Comparison of ENCODE assay signal across 13 cellular contexts in genomic region chr4:7967501-7968261, GRCh38. TPM values are rescaled to one million over a fixed set of nuclear protein-coding genes. Genes with fewer than 3 reads are reported as not detected.
DNase-seq lines count a peak whose midpoint lies in the region; ATAC-seq, FAIRE-seq and TF ChIP-seq lines count a peak whose summit lies in the region.
"Had no signal": no experiment of that assay in that cellular context is flagged by ENCODE, and none has a peak within 500 bp of the region (broad histone marks: within the 10 kb centered on the region; RNA-seq: fewer than 3 reads in every experiment).

No MANE protein-coding gene starts in this region.

- intact Hi-C loops in activated naive CD4-positive, alpha-beta T cell treated with anti-CD3 and anti-CD28 coated beads for 36 hours (cut with micrococcal nuclease), result no loop called here
- intact Hi-C loops in HepG2 (cut with micrococcal nuclease; ENCODE audit: unreplicated experiment), result no loop called here

- no peak for TF ChIP-seq RAD21 in HepG2 (CRISPR knock-in tag; IDR thresholded peaks at IDR 0.05)

- peaks cover 62% of the 10 kb centered on the region for H3K4me1 Mint-ChIP-seq in activated naive CD4-positive, alpha-beta T cell treated with anti-CD3 and anti-CD28 coated beads for 36 hours (ENCODE audit: low read depth)

- no peaks in the 10 kb centered on the region for H3K9me3 Mint-ChIP-seq in activated naive CD4-positive, alpha-beta T cell treated with anti-CD3 and anti-CD28 coated beads for 36 hours
- H3K9me3 Mint-ChIP-seq: dendritic cell treated with granulocyte-macrophage colony-stimulating factor and Interleukin-4, amounts not matched to agents 40 ng/mL and 50 ng/mL, for 4 days; stimulated activated memory B cell treated with anti-CD40 and anti-IgM and Interleukin-4, amounts not matched to agents 10 μg/mL and 1 μg/mL and 100 μg/mL, for 72 hours had no signal

- no peak for DNase-seq in activated naive CD4-positive, alpha-beta T cell treated with anti-CD3 and anti-CD28 coated beads for 36 hours
- DNase-seq in activated naive CD4-positive, alpha-beta T cell (lab: John Stamatoyannopoulos, UW), result no peak
- DNase-seq in astrocyte of the spinal cord (ENCODE audit: low read depth, low spot score), result peak; percentile 20
- DNase-seq in HepG2 (ENCODE audit: low spot score), result no peak
- DNase-seq in DMS79 (lab: John Stamatoyannopoulos, UW), result no peak
- no peak for DNase-seq in HAP-1 (ENCODE audit: low spot score in 2 of 2)
- no peak for DNase-seq in HEK293T (ENCODE audit: extremely low spot score)
- DNase-seq: AML-193, NCI-H1092, SIG-M5 had no signal

- ATAC-seq in HepG2, result no peak
- ATAC-seq: stimulated activated memory B cell treated with anti-CD40 and anti-IgM and Interleukin-4, amounts not matched to agents 10 μg/mL and 1 μg/mL and 100 μg/mL, for 72 hours had no signal

- H2AFZ ChIP-seq in HepG2 (ENCODE audit: low read length), result no peak overlapping the region

- peak overlapping the region; percentile 74 for H3K27ac Mint-ChIP-seq in activated naive CD4-positive, alpha-beta T cell treated with anti-CD3 and anti-CD28 coated beads for 36 hours
- H3K27ac Mint-ChIP-seq: dendritic cell treated with granulocyte-macrophage colony-stimulating factor and Interleukin-4, amounts not matched to agents 40 ng/mL and 50 ng/mL, for 4 days; stimulated activated memory B cell treated with anti-CD40 and anti-IgM and Interleukin-4, amounts not matched to agents 10 μg/mL and 1 μg/mL and 100 μg/mL, for 72 hours had no signal

- TF ChIP-seq POLR2A in HepG2 (IDR thresholded peaks at IDR 0.05; ENCODE audit: insufficient read depth in 1 of 2, low read depth in 2 of 2, low read length in 2 of 2), result no peak

- H3K9me3 ChIP-seq in HepG2 (ENCODE audit: low read length) (no peaks in the 10 kb centered on the region), thymus (ENCODE audit: control insufficient read depth) (no peaks in the 10 kb centered on the region), HAP-1 (no peaks in the 10 kb centered on the region)

- H3K36me3 Mint-ChIP-seq in activated naive CD4-positive, alpha-beta T cell treated with anti-CD3 and anti-CD28 coated beads for 36 hours (ENCODE audit: low read depth), result peaks cover 10% of the 10 kb centered on the region

- TF ChIP-seq EP300 in HepG2 (IDR thresholded peaks at IDR 0.05; ENCODE audit: low read depth in 2 of 2, low read length in 2 of 2) (no peak), HepG2 (CRISPR knock-in tag; IDR thresholded peaks at IDR 0.05; ENCODE audit: borderline replicate concordance) (no peak)

- no peak for FAIRE-seq in HepG2 (lab: Jason Lieb, UNC)

- H3K27me3 ChIP-seq in HepG2 (ENCODE audit: control insufficient read depth in 1 of 2, insufficient read depth in 2 of 2, low read length in 2 of 2), result peaks cover 2 to 13% of the 10 kb centered on the region in 2 experiments; a peak in 3 of 5 replicates
- no peaks in the 10 kb centered on the region for H3K27me3 ChIP-seq in thymus (ENCODE audit: control insufficient read depth, insufficient read depth)
- H3K27me3 ChIP-seq in HAP-1 (ENCODE audit: low read depth), result no peaks in the 10 kb centered on the region

- H3K36me3 ChIP-seq in HepG2 (replicated peaks in 1 of 2; ENCODE audit: control insufficient read depth in 1 of 2, insufficient read depth in 2 of 2, low read length in 2 of 2) (no peaks in the 10 kb centered on the region), thymus (ENCODE audit: control insufficient read depth, insufficient read depth) (no peaks in the 10 kb centered on the region), HAP-1 (replicated peaks) (no peaks in the 10 kb centered on the region)

- H3K79me2 ChIP-seq in HepG2 (ENCODE audit: insufficient read depth, low read length), result no peaks in the 10 kb centered on the region

- no peak for TF ChIP-seq CTCF in astrocyte of the spinal cord (IDR thresholded peaks at IDR 0.05; ENCODE audit: low read depth, low read length)
- TF ChIP-seq CTCF in HepG2 (CRISPR knock-in tag; IDR thresholded peaks at IDR 0.05), result no peak

- in situ Hi-C loops in astrocyte of the spinal cord (cut with HindIII; ENCODE audit: low sequenced_read_pairs) (no loop called here), HepG2 (cut with HindIII; ENCODE audit: extremely low pct_ligation_motif_present, low pct_unique_long_range_greater_than_20kb) (no loop called here), HAP-1 (cut with MboI; ENCODE audit: low sequenced_read_pairs) (no loop called here)

- POLR2A ChIA-PET in HepG2 (lab: Yijun Ruan, JAX), result interaction anchor here (1.0 kb wide), 1 partner anchor 161 kb away, joined by 3 read pairs; no protein-coding TSS in a partner anchor
- POLR2A ChIA-PET in HEK293T (lab: Yijun Ruan, JAX), result interaction anchor here (1.5 kb wide), 1 partner anchor 28 kb away, joined by 4 read pairs; the partner anchor contains the start of gene AFAP1

- no peak overlapping the region for H3K27ac ChIP-seq in HepG2 (ENCODE audit: extremely low read length, insufficient read depth, low read length)
- peak overlapping the region; percentile 3 for H3K27ac ChIP-seq in thymus (ENCODE audit: low read depth)

- no peaks in the 10 kb centered on the region for H4K20me1 ChIP-seq in HepG2 (ENCODE audit: insufficient read depth, low read length)

- H3K4me3 Mint-ChIP-seq in activated naive CD4-positive, alpha-beta T cell treated with anti-CD3 and anti-CD28 coated beads for 36 hours, result no peak overlapping the region
- H3K4me3 Mint-ChIP-seq: dendritic cell treated with granulocyte-macrophage colony-stimulating factor and Interleukin-4, amounts not matched to agents 40 ng/mL and 50 ng/mL, for 4 days; stimulated activated memory B cell treated with anti-CD40 and anti-IgM and Interleukin-4, amounts not matched to agents 10 μg/mL and 1 μg/mL and 100 μg/mL, for 72 hours had no signal

- WGBS in HepG2 (ENCODE audit: low lambda C conversion rate), result 67% methylated on average over 17 of the region's 21 CpGs
- 61% methylated on average over 21 of the region's 21 CpGs for WGBS in thymus

- H3K9ac ChIP-seq in HepG2 (ENCODE audit: insufficient read depth, low read depth, low read length), result no peak overlapping the region

- peak overlapping the region; percentile 79 for H3K4me2 ChIP-seq in HepG2 (ENCODE audit: low read depth, low read length)

- BruUV-seq in HepG2 (replicated peaks; lab: Mats Ljungman, UMichigan), result no TSS peak

- H3K4me1 ChIP-seq in HepG2 (ENCODE audit: insufficient read depth, low read length) (peaks cover 97% of the 10 kb centered on the region), thymus (ENCODE audit: control insufficient read depth, insufficient read depth, low read length) (no peaks in the 10 kb centered on the region), HAP-1 (peaks cover 5% of the 10 kb centered on the region)

- H3K27me3 Mint-ChIP-seq in activated naive CD4-positive, alpha-beta T cell treated with anti-CD3 and anti-CD28 coated beads for 36 hours (ENCODE audit: low read depth), result no peaks in the 10 kb centered on the region

- H3K4me3 ChIP-seq in astrocyte of the spinal cord (ENCODE audit: low read depth, low read length), result no peak overlapping the region
- H3K4me3 ChIP-seq in HepG2 (replicated peaks in 1 of 3; ENCODE audit: insufficient read depth in 1 of 3, low read depth in 2 of 3, low read length in 3 of 3), result peak overlapping the region in 1 of 3 experiments; percentile 61; a peak in 2 of 6 replicates
- no peak overlapping the region for H3K4me3 ChIP-seq in thymus (ENCODE audit: low read length)
- no peak overlapping the region for H3K4me3 ChIP-seq in HAP-1

- CTCF ChIA-PET in activated naive CD4-positive, alpha-beta T cell treated with anti-CD3 and anti-CD28 coated beads for 36 hours (lab: Charles Lee), result interaction anchor here (0.7 to 4.0 kb wide), 6 partner anchors 10 to 165 kb away, joined by 3 to 16 read pairs (median 4); no protein-coding TSS in a partner anchor
- CTCF ChIA-PET in HepG2 (lab: Yijun Ruan, JAX; ENCODE audit: low intra/inter-chr PET ratio, low total read pairs), result no interaction called here
- CTCF ChIA-PET in HEK293T (lab: Yijun Ruan, JAX), result interaction anchor here (0.5 to 0.9 kb wide), 2 partner anchors 10 to 48 kb away, joined by 3 to 4 read pairs; no protein-coding TSS in a partner anchor

TF ChIP-seq in HepG2, 621 proteins besides CTCF, POLR2A, EP300 and RAD21 (continues in another document):
- peak; percentile 68; the same call in 1 of the 2 replicates for TF ChIP-seq ZMYM3 (CRISPR knock-in tag; IDR thresholded peaks at IDR 0.05)
- TF ChIP-seq HES4 (CRISPR knock-in tag; IDR thresholded peaks at IDR 0.05; ENCODE audit: borderline replicate concordance), result 0 out of 2 replicates have a peak, but pooled peaks have one; percentile 45
- no peak for TF ChIP-seq EED (CRISPR knock-in tag; IDR thresholded peaks at IDR 0.05)

TF ChIP-seq in HEK293T, 16 proteins besides CTCF, POLR2A, EP300 and RAD21:
- no peak for TF ChIP-seq NFRKB (IDR thresholded peaks at IDR 0.05)

RNA-seq across cellular contexts. Expression of gene AFAP1, which starts 28.0 kb away (rescaled TPM):
- 10 to 100 TPM; 26.7 to 28.8 TPM for total RNA-seq in activated naive CD4-positive, alpha-beta T cell treated with anti-CD3 and anti-CD28 coated beads for 36 hours
- 2.5 and 3.1 TPM in 2 replicates for total RNA-seq in HepG2 (2016; rRNA removed; fragmentation: Illumina TruSeq; extraction: Trizol)
- 0.91 and 1.1 TPM in 2 replicates for total RNA-seq in HepG2 (2016; cell fraction: cytosol; rRNA removed; fragmentation: Illumina TruSeq; extraction: Trizol; ENCODE audit: low read depth)
- 2.3 and 2.5 TPM in 2 replicates for total RNA-seq in HepG2 (2016; cell fraction: insoluble cytoplasmic fraction; rRNA removed; fragmentation: Illumina TruSeq; extraction: Trizol)
- total RNA-seq in HepG2 (2016; cell fraction: membrane; rRNA removed; fragmentation: Illumina TruSeq; extraction: Trizol), result 1.3 and 1.6 TPM in 2 replicates
- 3.2 and 3.5 TPM in 2 replicates for total RNA-seq in HepG2 (2016; cell fraction: nucleus; rRNA removed; fragmentation: Illumina TruSeq; extraction: Trizol)
- polyA plus RNA-seq in HepG2 (2011; rRNA removed), result 2.0 and 2.5 TPM in 2 replicates
- polyA plus RNA-seq in HepG2 (2011; cell fraction: cytosol; rRNA removed), result 1.4 and 1.6 TPM in 2 replicates
- polyA plus RNA-seq in HepG2 (2011; cell fraction: nucleus; rRNA removed), result 5.5 and 8.2 TPM in 2 replicates
- 2.8 and 2.9 TPM in 2 replicates for polyA plus RNA-seq in HepG2 (2012)
- 0.11 and 0.15 TPM in 2 replicates for polyA plus RNA-seq in HepG2 (2016; cell fraction: cytosol; fragmentation: Illumina TruSeq; extraction: Trizol; ENCODE audit: low read depth)
- polyA plus RNA-seq in HepG2 (2016; cell fraction: insoluble cytoplasmic fraction; fragmentation: Illumina TruSeq; extraction: Trizol; ENCODE audit: low read depth), result 1.6 and 2.1 TPM in 2 replicates
- 0.37 and 0.58 TPM in 2 replicates for polyA plus RNA-seq in HepG2 (2016; cell fraction: membrane; fragmentation: Illumina TruSeq; extraction: Trizol; ENCODE audit: low read depth)
- polyA plus RNA-seq in HepG2 (2016; cell fraction: nucleus; fragmentation: Illumina TruSeq; extraction: Trizol; ENCODE audit: insufficient read depth, low read depth), result 2.7 and 3.5 TPM in 2 replicates
- polyA minus RNA-seq in HepG2 (2011; rRNA and poly(A)+ RNA removed; ENCODE audit: low replicate concordance), result 4.5 and 14.2 TPM in 2 replicates
- 2.9 and 3.2 TPM in 2 replicates for polyA minus RNA-seq in HepG2 (2011; cell fraction: cytosol; rRNA and poly(A)+ RNA removed)
- polyA minus RNA-seq in HepG2 (2011; cell fraction: nucleus; rRNA and poly(A)+ RNA removed), result 9.5 and 11.9 TPM in 2 replicates
- 4.5 TPM for polyA plus RNA-seq in thymus
